ENCODE assay signal across 1 cellular context in genomic region chr3:30290479-30290878, GRCh38.
TF ChIP-seq lines count a peak whose summit lies in the region.

No MANE protein-coding gene starts in this region.

TF ChIP-seq in HepG2, 621 proteins besides CTCF, POLR2A, EP300 and RAD21 (continued from another document):
- TF ChIP-seq ZNF687 (CRISPR knock-in tag; IDR thresholded peaks at IDR 0.05) (peak; percentile 50), ZNF607 (CRISPR knock-in tag; IDR thresholded peaks at IDR 0.05; ENCODE audit: borderline replicate concordance) (0 out of 2 replicates have a peak, but pooled peaks have one; percentile 26)
